19 cellular contexts compared by ENCODE assay signal in genomic region chrX:15206306-15206705, GRCh38.
A peak's percentile ranks its signal among the peaks of the same experiment; 100 is the strongest.
DNase-seq lines count a peak whose midpoint lies in the region; FAIRE-seq and TF ChIP-seq lines count a peak whose summit lies in the region.
"Had no signal": no experiment of that assay in that cellular context is flagged by ENCODE, and none has a peak within 500 bp of the region (broad histone marks: within the 10 kb centered on the region; RNA-seq: fewer than 3 reads in every experiment).

No MANE protein-coding gene starts in this region.

- no peak overlapping the region for H2AK5ac ChIP-seq in H9 (ENCODE audit: insufficient read length, low read length)

- H2AFZ ChIP-seq in H9 (ENCODE audit: low read length) = no peak overlapping the region

- no peak overlapping the region for H2BK15ac ChIP-seq in H9 (ENCODE audit: low read depth, low read length)

- H3K18ac ChIP-seq in H9 (ENCODE audit: insufficient read length, low read depth, low read length) = no peak overlapping the region

- no peak overlapping the region for H3K27ac ChIP-seq in H9 (ENCODE audit: insufficient read length, low read depth, low read length)
- H3K27ac ChIP-seq: BLaER1 treated with 17β-estradiol and CSF1 and Interleukin-3, amounts not matched to agents 10 nM and 100 nM; cardiac muscle cell; left ventricle myocardium inferior; ovary; skin epidermis; thyroid gland had no signal

- peak; percentile 79 for FAIRE-seq in islet of Langerhans (lab: Jason Lieb, UNC)
- FAIRE-seq: GM12878, TTC549 had no signal

- H3K9me3 ChIP-seq in H9 (ENCODE audit: control insufficient read depth, low read depth, low read length) = peaks cover 7% of the 10 kb centered on the region
- H3K9me3 ChIP-seq: BLaER1 treated with 17β-estradiol and CSF1 and Interleukin-3, amounts not matched to agents 10 nM and 100 nM; HAP-1; left ventricle myocardium inferior; ovary; thyroid gland had no signal

- no peak overlapping the region for H3K14ac ChIP-seq in H9 (ENCODE audit: insufficient read depth, low read length)

- H3K4ac ChIP-seq in H9 (ENCODE audit: low read depth, low read length) = no peak overlapping the region

- DNase-seq in Jurkat, Clone E6-1 (ENCODE audit: low read depth, low spot score) = peak; percentile 10
- DNase-seq in NCI-H2029 treated with DMSO at 0.1 percent for 48 hours (lab: John Stamatoyannopoulos, UW) (peak; percentile 33), NCI-H774 (lab: John Stamatoyannopoulos, UW) (peak; percentile 29), kidney glomerular epithelial cell (lab: John Stamatoyannopoulos, UW) (no peak), H9 (no peak), NOMO-1 treated with DMSO at 0.1 percent for 48 hours (lab: John Stamatoyannopoulos, UW; ENCODE audit: unreplicated experiment) (no peak)
- DNase-seq: activated CD4-positive, alpha-beta T cell treated with anti-CD3 and anti-CD28 coated beads, Interleukin-2, amount 50 U/mL, for 4 hours; activated T-cell treated with anti-CD3 and anti-CD28 coated beads, Interleukin-2, amount 50 U/mL, for 4 hours; left ventricle myocardium inferior; MM.1S; ovary had no signal

- no peak overlapping the region for H4K5ac ChIP-seq in H9 (ENCODE audit: insufficient read length, low read depth, low read length)

- H3K4me1 ChIP-seq in H9 (ENCODE audit: insufficient read depth, low read length) = no peaks in the 10 kb centered on the region
- H3K4me1 ChIP-seq: BLaER1 treated with 17β-estradiol and CSF1 and Interleukin-3, amounts not matched to agents 10 nM and 100 nM; HAP-1; left ventricle myocardium inferior had no signal

- no peaks in the 10 kb centered on the region; a peak in 1 of 7 replicates for H3K36me3 Mint-ChIP-seq in H9 (ENCODE audit: insufficient read depth in 1 of 3, low read depth in 3 of 3)

- H2BK5ac ChIP-seq in H9 (ENCODE audit: insufficient read length, low read length) = no peak overlapping the region

- H3K23ac ChIP-seq in H9 (ENCODE audit: insufficient read length, low read depth, low read length) = no peak overlapping the region

- H3K79me2 ChIP-seq in H9 (ENCODE audit: insufficient read depth, low read length) = no peaks in the 10 kb centered on the region

- no peak overlapping the region for H2BK12ac ChIP-seq in H9 (ENCODE audit: insufficient read length, low read depth, low read length)

- H3K79me1 ChIP-seq in H9 (ENCODE audit: insufficient read depth, low read depth, low read length, poor library complexity, severe bottlenecking) = no peaks in the 10 kb centered on the region

- H4K91ac ChIP-seq in H9 (ENCODE audit: insufficient read length, low read depth, low read length) = no peak overlapping the region

- H3K9ac ChIP-seq in H9 (ENCODE audit: extremely low read depth, insufficient read length, low read length) = no peak overlapping the region
- H3K9ac ChIP-seq: BLaER1 treated with 17β-estradiol and CSF1 and Interleukin-3, amounts not matched to agents 10 nM and 100 nM had no signal

- no peak for TF ChIP-seq CTCF in H9 (conservative IDR thresholded peaks at IDR 0.05)

- WGBS in H9 (ENCODE audit: extremely low coverage, insufficient read length, low lambda C conversion rate) = no CpG with 5 or more reads among the region's 1 CpG

- no peak overlapping the region for H2BK20ac ChIP-seq in H9 (ENCODE audit: low read depth, low read length, poor library complexity, severe bottlenecking)

- no peak overlapping the region for H3K56ac ChIP-seq in H9 (ENCODE audit: insufficient read length, low read depth, low read length)

- no peaks in the 10 kb centered on the region for H3K4me1 Mint-ChIP-seq in H9

- no peaks in the 10 kb centered on the region for H3K27me3 ChIP-seq in H9 (ENCODE audit: insufficient read depth, low read length)
- H3K27me3 ChIP-seq: cardiac muscle cell, ovary, thyroid gland had no signal

- no peak overlapping the region for H3K27ac Mint-ChIP-seq in H9

- H3K4me3 ChIP-seq in Jurkat, Clone E6-1 (ENCODE audit: low read length) = no peak overlapping the region
- H3K4me3 ChIP-seq: BLaER1 treated with 17β-estradiol and CSF1 and Interleukin-3, amounts not matched to agents 10 nM and 100 nM; cardiac muscle cell; GM12878; HAP-1; left ventricle myocardium inferior; ovary; skin epidermis; thyroid gland had no signal

- H3K9me3 Mint-ChIP-seq in H9 = peaks cover 40 to 48% of the 10 kb centered on the region in 2 experiments
- H3K9me3 Mint-ChIP-seq: activated T-cell treated with anti-CD3 and anti-CD28 coated beads, Interleukin-2, amount 50 U/mL, for 4 hours had no signal

- no peak overlapping the region for H4K8ac ChIP-seq in H9 (replicated peaks; ENCODE audit: insufficient read length, low read depth, low read length)

- H3K27me3 Mint-ChIP-seq in H9 (ENCODE audit: low read depth) = peaks cover 2% of the 10 kb centered on the region; the same call in 1 of the 2 replicates

- no peak overlapping the region for H3T11ph ChIP-seq in H9 (ENCODE audit: low read length)

- no peaks in the 10 kb centered on the region for H3K23me2 ChIP-seq in H9 (ENCODE audit: insufficient read length, low read depth, low read length, poor library complexity, severe bottlenecking)

- no peaks in the 10 kb centered on the region for H4K20me1 ChIP-seq in H9 (ENCODE audit: control insufficient read depth, insufficient read depth, insufficient read length)

- no peak overlapping the region for H3K4me2 ChIP-seq in H9 (ENCODE audit: insufficient read depth, insufficient read length, low read length)
- H3K4me2 ChIP-seq: BLaER1 treated with 17β-estradiol and CSF1 and Interleukin-3, amounts not matched to agents 10 nM and 100 nM had no signal

- H2BK120ac ChIP-seq in H9 (ENCODE audit: low read depth, low read length, poor library complexity, severe bottlenecking) = no peak overlapping the region

- H3K4me3 Mint-ChIP-seq in H9 = no peak overlapping the region
- H3K4me3 Mint-ChIP-seq: activated T-cell treated with anti-CD3 and anti-CD28 coated beads, Interleukin-2, amount 50 U/mL, for 4 hours had no signal

Comparison
In these comparisons a context has a peak if more than half of its experiments do, and no peak if none do; other contexts are left out.
1. DNase-seq: peak in Jurkat, Clone E6-1 (single experiment), NCI-H2029 treated with DMSO at 0.1 percent for 48 hours (single experiment) and NCI-H774 (single experiment); none in kidney glomerular epithelial cell (single experiment), H9 (single experiment) and NOMO-1 treated with DMSO at 0.1 percent for 48 hours (single experiment).